In genomic region chr2:173159794-173160463, GRCh38 we compare ENCODE assay signal across 8 cellular contexts.
DNase-seq lines count a peak whose midpoint lies in the region; ATAC-seq, FAIRE-seq and TF ChIP-seq lines count a peak whose summit lies in the region.

No MANE protein-coding gene starts in this region.

- no peak overlapping the region for H3K56ac ChIP-seq in mesendoderm (ENCODE audit: low read length)

- FAIRE-seq in GM19239 (lab: Jason Lieb, UNC), result no peak

- H3K4me3 ChIP-seq in MG63 (no peak overlapping the region), coronary artery (no peak overlapping the region), mesendoderm (ENCODE audit: low read length) (no peak overlapping the region)

- H4K5ac ChIP-seq in mesendoderm (ENCODE audit: low read length), result no peak overlapping the region

- peak overlapping the region; percentile 68 to 72 for H3K27ac ChIP-seq in coronary artery
- no peak overlapping the region for H3K27ac ChIP-seq in mesendoderm (ENCODE audit: low read depth, low read length)

- ATAC-seq in HG02763 (IDR thresholded peaks at IDR 0.05; ENCODE audit: unreplicated experiment), result no peak

- no peaks in the 10 kb centered on the region for H3K79me2 ChIP-seq in mesendoderm (ENCODE audit: control insufficient read depth, insufficient read depth, low read length)

- WGBS in mesendoderm (ENCODE audit: extremely low coverage, insufficient coverage, low lambda C conversion rate), result no CpG with 5 or more reads among the region's 1 CpG

- H3K18ac ChIP-seq in mesendoderm (ENCODE audit: low read length), result no peak overlapping the region

- H2BK120ac ChIP-seq in mesendoderm (ENCODE audit: low read depth, low read length), result no peak overlapping the region

- H3K9ac ChIP-seq in mesendoderm (ENCODE audit: low read length), result no peak overlapping the region

- H3K36me3 ChIP-seq in MG63 (peaks cover 7% of the 10 kb centered on the region), mesendoderm (ENCODE audit: control insufficient read depth, insufficient read depth, low read length) (no peaks in the 10 kb centered on the region)

- no peaks in the 10 kb centered on the region for H3K4me1 ChIP-seq in mesendoderm (ENCODE audit: control insufficient read depth, low read depth, low read length)

- H4K8ac ChIP-seq in mesendoderm (ENCODE audit: low read depth, low read length), result no peak overlapping the region

- no peak overlapping the region for H3K4ac ChIP-seq in mesendoderm (ENCODE audit: low read depth, low read length)

- H2BK15ac ChIP-seq in mesendoderm (replicated peaks; ENCODE audit: low read depth), result no peak overlapping the region

- H3K27me3 ChIP-seq in MG63 (no peaks in the 10 kb centered on the region), mesendoderm (ENCODE audit: insufficient read depth, low read length, poor library complexity) (no peaks in the 10 kb centered on the region)

- no peak for TF ChIP-seq CTCF in coronary artery (IDR thresholded peaks at IDR 0.05)

- no peak overlapping the region for H2AK5ac ChIP-seq in mesendoderm (ENCODE audit: low read length)

- H3K23ac ChIP-seq in mesendoderm (ENCODE audit: low read length), result no peak overlapping the region

- H3K9me3 ChIP-seq in MG63, result 0 out of 2 replicates have a peak, but pooled peaks cover 4% of the 10 kb centered on the region

- no peak overlapping the region for H3K4me2 ChIP-seq in mesendoderm (ENCODE audit: low read length)

- H3K79me1 ChIP-seq in mesendoderm (ENCODE audit: low read length), result no peaks in the 10 kb centered on the region

- peak; percentile 92 for DNase-seq in AG08395 (ENCODE audit: low spot score)
- peak; percentile 94 for DNase-seq in MG63
- DNase-seq in coronary artery (ENCODE audit: low spot score), result peak; percentile 94
- peak; percentile 85 for DNase-seq in mesendoderm
- DNase-seq in NK-92 treated with Interleukin-12 subunit alpha and Interleukin-12 subunit beta, amount 100 ng/mL, for 24 hours (lab: John Stamatoyannopoulos, UW), result no peak
- DNase-seq in GM19239 (ENCODE audit: insufficient read length, low spot score), result no peak
- DNase-seq in activated naive CD4-positive, alpha-beta T cell (lab: John Stamatoyannopoulos, UW), result no peak

- no peak overlapping the region for H2BK5ac ChIP-seq in mesendoderm (ENCODE audit: low read length)

Comparison
In these comparisons a context has a peak if more than half of its experiments do, and no peak if none do; other contexts are left out.
1. DNase-seq: peak in AG08395 (single experiment), MG63 (single experiment), coronary artery (single experiment) and mesendoderm (single experiment); none in NK-92 treated with Interleukin-12 subunit alpha and Interleukin-12 subunit beta, amount 100 ng/mL, for 24 hours (single experiment), GM19239 (single experiment) and activated naive CD4-positive, alpha-beta T cell (0 of 4).